ENCODE assay signal across 15 cellular contexts in genomic region chr7:22586101-22586805, GRCh38.
DNase-seq lines count a peak whose midpoint lies in the region; ATAC-seq and TF ChIP-seq lines count a peak whose summit lies in the region.
"Had no signal": no experiment of that assay in that cellular context is flagged by ENCODE, and none has a peak within 500 bp of the region (broad histone marks: within the 10 kb centered on the region; RNA-seq: fewer than 3 reads in every experiment).

No MANE protein-coding gene starts in this region.

- no peak for DNase-seq in GM23338 (ENCODE audit: low spot score)
- DNase-seq in endodermal cell, result no peak
- no peak for DNase-seq in progenitor cell of endocrine pancreas (ENCODE audit: low spot score, unreplicated experiment)
- no peak for DNase-seq in HCEC 1CT
- DNase-seq in NCI-H82 (lab: John Stamatoyannopoulos, UW), result no peak
- DNase-seq: activated CD4-positive, alpha-beta memory T cell treated with anti-CD3 and anti-CD28 coated beads, Interleukin-2, amount 10 ng/mL, durations not matched to agents 7 days and 5 days; NCI-H2029 treated with DMSO at 0.1 percent for 48 hours; NCI-H774; nephron progenitor cell; right lobe of liver; SIG-M5; stimulated activated CD4-positive, alpha-beta T cell treated with anti-CD3 and anti-CD28 coated beads, Interleukin-2, amount 100 ng/mL, for 48 hours; stimulated activated naive CD4-positive, alpha-beta T cell had no signal

- H3K4me3 Mint-ChIP-seq in GM23338, result no peak overlapping the region
- H3K4me3 Mint-ChIP-seq in endodermal cell, result no peak overlapping the region
- H3K4me3 Mint-ChIP-seq in progenitor cell of endocrine pancreas (ENCODE audit: low read depth), result no peak overlapping the region
- H3K4me3 Mint-ChIP-seq: activated CD4-positive, alpha-beta memory T cell treated with anti-CD3 and anti-CD28 coated beads, Interleukin-2, amount 10 ng/mL, durations not matched to agents 7 days and 5 days; nephron progenitor cell had no signal

- H3K9me2 ChIP-seq in GM23338 (ENCODE audit: insufficient read depth) (peaks cover 7% of the 10 kb centered on the region), Loucy (replicated peaks; ENCODE audit: low read depth, low read length) (no peaks in the 10 kb centered on the region)

- H3K9me3 Mint-ChIP-seq in GM23338, result no peaks in the 10 kb centered on the region
- no peaks in the 10 kb centered on the region for H3K9me3 Mint-ChIP-seq in endodermal cell
- no peaks in the 10 kb centered on the region for H3K9me3 Mint-ChIP-seq in progenitor cell of endocrine pancreas (ENCODE audit: low read depth)
- H3K9me3 Mint-ChIP-seq: activated CD4-positive, alpha-beta memory T cell treated with anti-CD3 and anti-CD28 coated beads, Interleukin-2, amount 10 ng/mL, durations not matched to agents 7 days and 5 days; nephron progenitor cell had no signal

- WGBS in endodermal cell (ENCODE audit: insufficient coverage in 1 of 2, insufficient read length in 1 of 2), 2 experiments, result 94 to 100% methylated on average over 2 to 5 of the region's 5 CpGs

- H3K4me2 ChIP-seq in GM23338, result peak overlapping the region; percentile 59; the same call in 1 of the 2 replicates
- H3K4me2 ChIP-seq in Loucy (ENCODE audit: low read depth, low read length, poor library complexity, severe bottlenecking), result peak overlapping the region; percentile 44

- H3K9me3 ChIP-seq in Loucy (ENCODE audit: insufficient read depth, low read depth, low read length) (no peaks in the 10 kb centered on the region), endodermal cell (ENCODE audit: control insufficient read depth, low read length) (no peaks in the 10 kb centered on the region)
- H3K9me3 ChIP-seq: right lobe of liver had no signal

- peak overlapping the region; percentile 64; the same call in 1 of the 2 replicates for H2AFZ ChIP-seq in GM23338
- H2AFZ ChIP-seq in Loucy (ENCODE audit: low read length), result no peak overlapping the region

- TF ChIP-seq CTCF in GM23338 (conservative IDR thresholded peaks at IDR 0.05; ENCODE audit: low read depth in 2 of 2), result no peak
- no peak for TF ChIP-seq CTCF in Loucy (conservative IDR thresholded peaks at IDR 0.05; ENCODE audit: low read length)
- no peak for TF ChIP-seq CTCF in endodermal cell (conservative IDR thresholded peaks at IDR 0.05)
- TF ChIP-seq CTCF in progenitor cell of endocrine pancreas (IDR thresholded peaks at IDR 0.05; ENCODE audit: unreplicated experiment), result no peak

- H3F3A ChIP-seq in GM23338 (replicated peaks; ENCODE audit: low read depth) (no peaks in the 10 kb centered on the region), Loucy (ENCODE audit: low read depth) (no peaks in the 10 kb centered on the region)

- H3K27me3 ChIP-seq in GM23338 (ENCODE audit: insufficient read depth) (no peaks in the 10 kb centered on the region), Loucy (ENCODE audit: insufficient read depth, low read length, poor library complexity, severe bottlenecking) (peaks cover 14% of the 10 kb centered on the region), endodermal cell (ENCODE audit: control insufficient read depth, insufficient read depth, low read length, poor library complexity, severe bottlenecking) (no peaks in the 10 kb centered on the region)
- H3K27me3 ChIP-seq: right lobe of liver had no signal

- H3K4me1 ChIP-seq in GM23338 (ENCODE audit: insufficient read depth), result peaks cover 37% of the 10 kb centered on the region
- H3K4me1 ChIP-seq in Loucy (ENCODE audit: insufficient read depth, low read length, poor library complexity, severe bottlenecking), result peaks cover 11% of the 10 kb centered on the region
- H3K4me1 ChIP-seq in endodermal cell (ENCODE audit: control insufficient read depth, insufficient read depth, low read length), result peaks cover 6% of the 10 kb centered on the region
- H3K4me1 ChIP-seq: right lobe of liver had no signal

- H3K9ac ChIP-seq in Loucy (ENCODE audit: low read depth, low read length, poor library complexity, severe bottlenecking), result no peak overlapping the region
- H3K9ac ChIP-seq in endodermal cell (ENCODE audit: extremely low read depth, low read length, poor library complexity, severe bottlenecking), result no peak overlapping the region

- ATAC-seq in GM23338, result peak; percentile 45
- no peak for ATAC-seq in HG03571 (IDR thresholded peaks at IDR 0.05; ENCODE audit: unreplicated experiment)

- H3K27ac Mint-ChIP-seq in GM23338 (0 out of 2 replicates have a peak overlapping the region, but pooled peaks have one; percentile 58), endodermal cell (peak overlapping the region; percentile 67), progenitor cell of endocrine pancreas (peak overlapping the region; percentile 73)
- H3K27ac Mint-ChIP-seq: activated CD4-positive, alpha-beta memory T cell treated with anti-CD3 and anti-CD28 coated beads, Interleukin-2, amount 10 ng/mL, durations not matched to agents 7 days and 5 days; nephron progenitor cell had no signal

- H3K4me3 ChIP-seq in GM23338, result no peak overlapping the region
- no peak overlapping the region for H3K4me3 ChIP-seq in Loucy (ENCODE audit: low read length, poor library complexity, severe bottlenecking)
- H3K4me3 ChIP-seq in endodermal cell (ENCODE audit: low read length), result no peak overlapping the region
- H3K4me3 ChIP-seq: right lobe of liver had no signal

- H3K27ac ChIP-seq in GM23338 (ENCODE audit: low read depth) (0 out of 2 replicates have a peak overlapping the region, but pooled peaks have one; percentile 82), endodermal cell (ENCODE audit: low read depth, low read length) (no peak overlapping the region)
- H3K27ac ChIP-seq: right lobe of liver had no signal

- H3K27me3 Mint-ChIP-seq in GM23338 (ENCODE audit: insufficient read depth, low read depth, poor library complexity) (peaks cover 5% of the 10 kb centered on the region), endodermal cell (ENCODE audit: insufficient read depth) (no peaks in the 10 kb centered on the region), progenitor cell of endocrine pancreas (no peaks in the 10 kb centered on the region)

- no peaks in the 10 kb centered on the region for H3K36me3 ChIP-seq in GM23338 (ENCODE audit: insufficient read depth)
- H3K36me3 ChIP-seq in Loucy (ENCODE audit: insufficient read depth, low read length), result no peaks in the 10 kb centered on the region
- no peaks in the 10 kb centered on the region for H3K36me3 ChIP-seq in endodermal cell (ENCODE audit: control insufficient read depth, insufficient read depth, low read length)
- H3K36me3 ChIP-seq: right lobe of liver had no signal

- H3K36me3 Mint-ChIP-seq in GM23338 (ENCODE audit: low read depth) (no peaks in the 10 kb centered on the region), endodermal cell (ENCODE audit: low read depth) (peaks cover 36% of the 10 kb centered on the region), progenitor cell of endocrine pancreas (ENCODE audit: insufficient read depth) (no peaks in the 10 kb centered on the region)

- no peaks in the 10 kb centered on the region for H3K79me2 ChIP-seq in GM23338 (replicated peaks; ENCODE audit: insufficient read depth)
- no peaks in the 10 kb centered on the region for H3K79me2 ChIP-seq in Loucy (ENCODE audit: insufficient read depth, low read length)

- H4K20me1 ChIP-seq in GM23338 (replicated peaks; ENCODE audit: insufficient read depth) (no peaks in the 10 kb centered on the region), Loucy (ENCODE audit: insufficient read depth, low read length, poor library complexity, severe bottlenecking) (no peaks in the 10 kb centered on the region)

- H3K4me1 Mint-ChIP-seq in GM23338 (peaks cover 41% of the 10 kb centered on the region), endodermal cell (peaks cover 35% of the 10 kb centered on the region), progenitor cell of endocrine pancreas (ENCODE audit: low read depth) (peaks cover 17% of the 10 kb centered on the region)

TF ChIP-seq in GM23338, 12 proteins besides CTCF, POLR2A, EP300 and RAD21 (continues in another document):
- TF ChIP-seq ZNF331 (CRISPR knock-in tag; IDR thresholded peaks at IDR 0.05; ENCODE audit: low read depth) (no peak), NANOG (IDR thresholded peaks at IDR 0.05; ENCODE audit: borderline replicate concordance) (no peak)
